ENCODE assay signal across 1 cellular context in the genomic region with DNA sequence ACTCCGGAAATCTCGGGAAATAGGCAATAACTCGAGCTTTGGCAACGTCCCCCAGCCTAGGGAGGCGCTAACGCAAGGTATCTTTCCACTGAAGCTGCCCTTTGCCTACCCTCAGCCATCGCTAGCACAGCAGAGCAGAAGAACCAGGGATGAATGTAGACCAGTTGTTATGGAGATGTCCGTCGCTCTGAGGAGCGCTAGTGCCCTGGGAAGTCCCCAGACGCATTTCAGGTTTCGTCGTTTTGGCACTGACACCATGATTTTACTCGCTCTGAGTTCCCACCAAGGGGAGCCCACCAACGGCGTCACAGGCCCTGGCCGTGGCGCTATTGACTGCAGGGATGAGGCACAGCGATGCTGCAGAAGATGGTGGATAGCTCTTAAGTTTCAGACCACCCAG.
TF ChIP-seq lines count a peak whose summit lies in the region.

No MANE protein-coding gene starts in this region.

TF ChIP-seq in H1, 55 proteins besides CTCF, POLR2A, EP300 and RAD21:
- TF ChIP-seq CREB1 (IDR thresholded peaks at IDR 0.05) (peak; percentile 48; the same call in 1 of the 2 replicates), CTBP2 (IDR thresholded peaks at IDR 0.05; ENCODE audit: borderline replicate concordance, insufficient read depth, insufficient read length, low read length) (no peak), RNF2 (IDR thresholded peaks at IDR 0.05; ENCODE audit: borderline replicate concordance, low read depth, low read length, missing control alignments, poor library complexity, severe bottlenecking) (no peak), KDM4A (IDR thresholded peaks at IDR 0.05; ENCODE audit: low read depth, low read length, severe bottlenecking) (peak; percentile 44), HDAC6 (IDR thresholded peaks at IDR 0.05; ENCODE audit: low read depth, low read length) (no peak), NANOG (IDR thresholded peaks at IDR 0.05; ENCODE audit: insufficient read depth, low read depth, low read length, poor library complexity, severe bottlenecking) (no peak), POLR2AphosphoS5 (IDR thresholded peaks at IDR 0.05; ENCODE audit: low read depth, low read length) (no peak), CEBPB (IDR thresholded peaks at IDR 0.05; ENCODE audit: low read depth, low read length) (no peak), POU5F1 (IDR thresholded peaks at IDR 0.05; ENCODE audit: low read depth, low read length) (no peak), JUN (IDR thresholded peaks at IDR 0.05; ENCODE audit: low read depth, low read length) (no peak), GABPA (IDR thresholded peaks at IDR 0.05; ENCODE audit: borderline replicate concordance, insufficient read depth, low read length) (no peak), YY1 (IDR thresholded peaks at IDR 0.05; ENCODE audit: low read depth, low read length) (peak; percentile 60), TEAD4 (IDR thresholded peaks at IDR 0.05; ENCODE audit: low read depth, low read length) (no peak), EGR1 (IDR thresholded peaks at IDR 0.05; ENCODE audit: borderline replicate concordance, low read depth, low read length) (no peak), SIN3A (conservative IDR thresholded peaks at IDR 0.05 in 1 of 2, IDR thresholded peaks at IDR 0.05 in 1 of 2; ENCODE audit: low read depth in 1 of 2, low read length in 2 of 2) (0 out of 4 replicates have a peak, but pooled peaks of 1 of the 2 experiments have one; percentile 43), ZNF274 (IDR thresholded peaks at IDR 0.05; ENCODE audit: borderline replicate concordance, extremely low read depth, low read length) (no peak), TAF1 (IDR thresholded peaks at IDR 0.05; ENCODE audit: low read depth, low read length) (peak; percentile 45), KDM5A (IDR thresholded peaks at IDR 0.05; ENCODE audit: low read length) (no peak), MAFK (IDR thresholded peaks at IDR 0.05; ENCODE audit: low read depth, low read length) (no peak), EZH2 (IDR thresholded peaks at IDR 0.05; ENCODE audit: low read depth, low read length, severe bottlenecking) (no peak), TBP (IDR thresholded peaks at IDR 0.05; ENCODE audit: low read depth, low read length) (peak; percentile 42), KDM1A (IDR thresholded peaks at IDR 0.05; ENCODE audit: borderline replicate concordance, low read length) (no peak)
- TF ChIP-seq, protein P1, sequence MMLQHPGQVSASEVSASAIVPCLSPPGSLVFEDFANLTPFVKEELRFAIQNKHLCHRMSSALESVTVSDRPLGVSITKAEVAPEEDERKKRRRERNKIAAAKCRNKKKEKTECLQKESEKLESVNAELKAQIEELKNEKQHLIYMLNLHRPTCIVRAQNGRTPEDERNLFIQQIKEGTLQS (IDR thresholded peaks at IDR 0.05; ENCODE audit: insufficient read depth, low read depth, low read length), result no peak
